In genomic region chr4:186191266-186192067, GRCh38 we compare ENCODE assay signal across 8 cellular contexts. TPM values are rescaled to one million over a fixed set of nuclear protein-coding genes. Genes with fewer than 3 reads are reported as not detected.
A peak's percentile ranks its signal among the peaks of the same experiment; 100 is the strongest.
DNase-seq lines count a peak whose midpoint lies in the region; ATAC-seq and TF ChIP-seq lines count a peak whose summit lies in the region.

CYP4V2 (plus strand) TSS chr4:186191567; CDS start chr4:186191824, 257 bp downstream.

- H3K4me3 ChIP-seq in ACC112 (ENCODE audit: low read depth, low read length), result peak within 1 kb of the TSS; percentile 98
- H3K4me3 ChIP-seq in right lobe of liver, result peak within 1 kb of the TSS; percentile 88 to 92 (median 88)

- peak; percentile 36 to 59 (median 42) for TF ChIP-seq CTCF in right lobe of liver (IDR thresholded peaks at IDR 0.05)

- peaks cover 4% of the 10 kb centered on the region; the same call in 1 of the 2 replicates for H3K36me3 ChIP-seq in ACC112 (ENCODE audit: insufficient read depth, low read length)
- H3K36me3 ChIP-seq in right lobe of liver, result no peaks in the 10 kb centered on the region

- intact Hi-C loops in right lobe of liver (cut with DNase I), result no loop called here

- H3K79me2 ChIP-seq in ACC112 (ENCODE audit: control insufficient read depth, insufficient read depth, low read length, unreplicated experiment), result no peaks in the 10 kb centered on the region

- H3K4me1 ChIP-seq in ACC112 (ENCODE audit: control insufficient read depth, insufficient read depth, low read length, unreplicated experiment), result peaks cover 16% of the 10 kb centered on the region
- H3K4me1 ChIP-seq in right lobe of liver, result peaks cover 0 to 28% (median 8%) of the 10 kb centered on the region in 4 donors

- H3K27me3 ChIP-seq in ACC112 (ENCODE audit: insufficient read depth, low read length) (no peaks in the 10 kb centered on the region), right lobe of liver (no peaks in the 10 kb centered on the region)

- DNase-seq in NCI-H2171 treated with DMSO at 0.1 percent for 48 hours (lab: John Stamatoyannopoulos, UW) (peak; percentile 37), dermis blood vessel endothelial cell (peak; percentile 58), right lobe of liver (peak; percentile 90 to 91 (median 90))
- peak; percentile 81 for DNase-seq in activated CD4-positive, alpha-beta T cell treated with anti-CD3 and anti-CD28 coated beads, Interleukin-2, amount 50 U/mL, for 1 hour
- peak; percentile 76 to 84 for DNase-seq in stimulated activated CD4-positive, alpha-beta T cell treated with anti-CD3 and anti-CD28 coated beads, Interleukin-4, amount 100 ng/mL, for 48 hours (ENCODE audit: low read depth in 2 of 2)

- ATAC-seq in GM18505 (IDR thresholded peaks at IDR 0.05; ENCODE audit: unreplicated experiment) (peak; percentile 91), HG02943 (IDR thresholded peaks at IDR 0.05; ENCODE audit: low read depth, unreplicated experiment) (peak; percentile 82), right lobe of liver (peak; percentile 82 to 90 (median 84))

- TF ChIP-seq POLR2A in GM18505 (IDR thresholded peaks at IDR 0.05; ENCODE audit: borderline replicate concordance, extremely low read depth, insufficient read depth, insufficient read length), result peak; percentile 81
- TF ChIP-seq POLR2A in right lobe of liver (IDR thresholded peaks at IDR 0.05), result peak; percentile 75

- peak within 1 kb of the TSS; percentile 89 for H2AFZ ChIP-seq in ACC112 (ENCODE audit: low read length, unreplicated experiment)

- no peaks in the 10 kb centered on the region for H3K9me3 ChIP-seq in right lobe of liver

- H3K27ac ChIP-seq in ACC112 (ENCODE audit: low read depth, low read length) (peak within 1 kb of the TSS; percentile 38), right lobe of liver (peak within 1 kb of the TSS; percentile 97 to 98 (median 98))

- no CpG with 5 or more reads among the region's 100 CpGs for WGBS in right lobe of liver (ENCODE audit: insufficient coverage, low coverage, low lambda C conversion rate, missing lambda C conversion rate)

RNA-seq across cellular contexts. Expression of gene CYP4V2, which starts in this region (rescaled TPM):
- total RNA-seq in dermis blood vessel endothelial cell, result 3.9 and 5.8 TPM in 2 replicates
- total RNA-seq in right lobe of liver, result 100 to 1,000 TPM in 2 of 6 experiments, 10 to 100 TPM in 4; 82.4 to 199 (median 94.1) TPM

Comparison
In these comparisons a context has a peak if more than half of its experiments do, and no peak if none do; other contexts are left out.
1. Peak in every context shown above with its lines: DNase-seq, ATAC-seq, H3K4me3 ChIP-seq and H3K27ac ChIP-seq.
2. RNA of gene CYP4V2 (total RNA-seq): 82.4 to 199 TPM in right lobe of liver; 3.9 to 5.8 TPM in dermis blood vessel endothelial cell; every median in the first group is over 10 times any median in the second.
3. DNase-seq: peak in every context shown above with its lines; median percentile 90 in right lobe of liver; 81 in activated CD4-positive, alpha-beta T cell treated with anti-CD3 and anti-CD28 coated beads, Interleukin-2, amount 50 U/mL, for 1 hour; 80 in stimulated activated CD4-positive, alpha-beta T cell treated with anti-CD3 and anti-CD28 coated beads, Interleukin-4, amount 100 ng/mL, for 48 hours; 58 in dermis blood vessel endothelial cell; 37 in NCI-H2171 treated with DMSO at 0.1 percent for 48 hours.